In genomic region chr4:110533940-110534339, GRCh38 we compare ENCODE assay signal across 10 cellular contexts. TPM values are rescaled to one million over a fixed set of nuclear protein-coding genes. Genes with fewer than 3 reads are reported as not detected.
DNase-seq lines count a peak whose midpoint lies in the region; ATAC-seq and TF ChIP-seq lines count a peak whose summit lies in the region.
"Had no signal": no experiment of that assay in that cellular context is flagged by ENCODE, and none has a peak within 500 bp of the region (broad histone marks: within the 10 kb centered on the region; RNA-seq: fewer than 3 reads in every experiment).

No MANE protein-coding gene starts in this region.

- H3K4me3 Mint-ChIP-seq in Caco-2 (ENCODE audit: unreplicated experiment) = no peak overlapping the region
- H3K4me3 Mint-ChIP-seq: effector memory CD8-positive, alpha-beta T cell had no signal

- no peaks in the 10 kb centered on the region for H3K36me3 Mint-ChIP-seq in Caco-2 (ENCODE audit: insufficient read depth, unreplicated experiment)

- H3K4me3 ChIP-seq in Caco-2 (ENCODE audit: low read depth, low read length) = no peak overlapping the region
- H3K4me3 ChIP-seq in lower lobe of right lung = no peak overlapping the region

- peaks cover 11% of the 10 kb centered on the region for H3K4me1 Mint-ChIP-seq in Caco-2 (ENCODE audit: low read depth, unreplicated experiment)

- no peak for TF ChIP-seq CTCF in Caco-2 (IDR thresholded peaks at IDR 0.05; ENCODE audit: insufficient read depth in 1 of 2, low read depth in 1 of 2, low read length in 1 of 2, severe bottlenecking in 1 of 2, unreplicated experiment in 1 of 2)
- no peak for TF ChIP-seq CTCF in lower lobe of right lung (IDR thresholded peaks at IDR 0.05)

- DNase-seq in Caco-2 (peak; percentile 6 to 33), HT-29 (ENCODE audit: low spot score) (peak; percentile 63), amniotic epithelial cell (ENCODE audit: low read depth) (peak; percentile 95), lower lobe of right lung (no peak), NCI-H2196 (lab: John Stamatoyannopoulos, UW; ENCODE audit: unreplicated experiment) (no peak), NCI-H2081 treated with DMSO at 0.1 percent for 48 hours (lab: John Stamatoyannopoulos, UW) (no peak)
- DNase-seq in stimulated activated CD8-positive, alpha-beta memory T cell treated with anti-CD3 and anti-CD28 coated beads, Interleukin-4, amount 100 ng/mL, for 48 hours = no peak
- DNase-seq in activated T-cell treated with anti-CD3 and anti-CD28 coated beads, Interleukin-2, amount 50 U/mL, for 1 hour = no peak
- DNase-seq: effector memory CD8-positive, alpha-beta T cell; stimulated activated CD4-positive, alpha-beta T cell treated with anti-CD3 and anti-CD28 coated beads, Interleukin-15, amount 100 ng/mL, for 24 hours had no signal

- H3K36me3 ChIP-seq in Caco-2 (ENCODE audit: control insufficient read depth, insufficient read depth, low read length) (no peaks in the 10 kb centered on the region), lower lobe of right lung (no peaks in the 10 kb centered on the region)

- H3K9me3 ChIP-seq in Caco-2 (no peaks in the 10 kb centered on the region), lower lobe of right lung (no peaks in the 10 kb centered on the region)

- peaks cover 20% of the 10 kb centered on the region for H3K9me3 Mint-ChIP-seq in Caco-2 (ENCODE audit: unreplicated experiment)
- H3K9me3 Mint-ChIP-seq: effector memory CD8-positive, alpha-beta T cell had no signal

- no peaks in the 10 kb centered on the region for H3K27me3 Mint-ChIP-seq in Caco-2 (ENCODE audit: insufficient read depth, unreplicated experiment)

- ATAC-seq in lower lobe of right lung = peak; percentile 95
- ATAC-seq: effector memory CD8-positive, alpha-beta T cell had no signal

- H3K27ac ChIP-seq in lower lobe of right lung = peak overlapping the region; percentile 15

- intact Hi-C loops in Caco-2 (cut with micrococcal nuclease; ENCODE audit: unreplicated experiment) (loop anchor here (5.0 kb wide), 1 partner anchor 438 kb away; no protein-coding TSS in a partner anchor), lower lobe of right lung (cut with DNase I) (no loop called here)

- peaks cover 7% of the 10 kb centered on the region for H3K4me1 ChIP-seq in Caco-2
- peaks cover 6% of the 10 kb centered on the region for H3K4me1 ChIP-seq in lower lobe of right lung

- CTCF ChIA-PET in Caco-2 (lab: Charles Lee) = interaction anchor here (0.9 kb wide), 1 partner anchor 190 kb away, joined by 3 read pairs; no protein-coding TSS in a partner anchor

- POLR2A ChIA-PET in Caco-2 (lab: Charles Lee) = no interaction called here

- H3K27me3 ChIP-seq in Caco-2 (replicated peaks; ENCODE audit: control insufficient read depth, insufficient read depth, low read length) (no peaks in the 10 kb centered on the region), lower lobe of right lung (ENCODE audit: low read depth) (no peaks in the 10 kb centered on the region)

- BruUV-seq in Caco-2 (replicated peaks; lab: Mats Ljungman, UMichigan) = no TSS peak

- H3K27ac Mint-ChIP-seq in Caco-2 (ENCODE audit: unreplicated experiment) = no peak overlapping the region
- H3K27ac Mint-ChIP-seq: effector memory CD8-positive, alpha-beta T cell had no signal

RNA-seq across cellular contexts. Expression of gene ENPEP, which starts 58.0 kb away (rescaled TPM):
- 4.7 and 5.6 TPM in 2 replicates for total RNA-seq in Caco-2 (2022)
- 0.39 and 0.61 TPM in 2 replicates for total RNA-seq in HT-29 (2014; rRNA removed; shearing (Covaris generic))
- total RNA-seq in lower lobe of right lung = 8.2 TPM

Comparison
In these comparisons a context has a peak if more than half of its experiments do, and no peak if none do; other contexts are left out.
1. DNase-seq: peak in Caco-2 (2 of 2), HT-29 (single experiment) and amniotic epithelial cell (single experiment); none in lower lobe of right lung (single experiment), stimulated activated CD8-positive, alpha-beta memory T cell treated with anti-CD3 and anti-CD28 coated beads, Interleukin-4, amount 100 ng/mL, for 48 hours (single experiment), NCI-H2196 (single experiment), NCI-H2081 treated with DMSO at 0.1 percent for 48 hours (single experiment) and activated T-cell treated with anti-CD3 and anti-CD28 coated beads, Interleukin-2, amount 50 U/mL, for 1 hour (single experiment).